ENCODE assay signal across 1 cellular context in genomic region chr18:31046916-31047315, GRCh38.
TF ChIP-seq lines count a peak whose summit lies in the region.

No MANE protein-coding gene starts in this region.

TF ChIP-seq in HEK293, 187 proteins besides CTCF, POLR2A, EP300 and RAD21:
- TF ChIP-seq ZNF24 (tag by site-specific recombination; IDR thresholded peaks at IDR 0.05) (no peak), MYNN (tag by site-specific recombination; IDR thresholded peaks at IDR 0.05; ENCODE audit: borderline replicate concordance) (no peak), ZNF701 (tag by site-specific recombination; IDR thresholded peaks at IDR 0.05) (no peak), SCRT2 (tag by site-specific recombination; IDR thresholded peaks at IDR 0.05) (peak; percentile 49)
